In the genomic region with DNA sequence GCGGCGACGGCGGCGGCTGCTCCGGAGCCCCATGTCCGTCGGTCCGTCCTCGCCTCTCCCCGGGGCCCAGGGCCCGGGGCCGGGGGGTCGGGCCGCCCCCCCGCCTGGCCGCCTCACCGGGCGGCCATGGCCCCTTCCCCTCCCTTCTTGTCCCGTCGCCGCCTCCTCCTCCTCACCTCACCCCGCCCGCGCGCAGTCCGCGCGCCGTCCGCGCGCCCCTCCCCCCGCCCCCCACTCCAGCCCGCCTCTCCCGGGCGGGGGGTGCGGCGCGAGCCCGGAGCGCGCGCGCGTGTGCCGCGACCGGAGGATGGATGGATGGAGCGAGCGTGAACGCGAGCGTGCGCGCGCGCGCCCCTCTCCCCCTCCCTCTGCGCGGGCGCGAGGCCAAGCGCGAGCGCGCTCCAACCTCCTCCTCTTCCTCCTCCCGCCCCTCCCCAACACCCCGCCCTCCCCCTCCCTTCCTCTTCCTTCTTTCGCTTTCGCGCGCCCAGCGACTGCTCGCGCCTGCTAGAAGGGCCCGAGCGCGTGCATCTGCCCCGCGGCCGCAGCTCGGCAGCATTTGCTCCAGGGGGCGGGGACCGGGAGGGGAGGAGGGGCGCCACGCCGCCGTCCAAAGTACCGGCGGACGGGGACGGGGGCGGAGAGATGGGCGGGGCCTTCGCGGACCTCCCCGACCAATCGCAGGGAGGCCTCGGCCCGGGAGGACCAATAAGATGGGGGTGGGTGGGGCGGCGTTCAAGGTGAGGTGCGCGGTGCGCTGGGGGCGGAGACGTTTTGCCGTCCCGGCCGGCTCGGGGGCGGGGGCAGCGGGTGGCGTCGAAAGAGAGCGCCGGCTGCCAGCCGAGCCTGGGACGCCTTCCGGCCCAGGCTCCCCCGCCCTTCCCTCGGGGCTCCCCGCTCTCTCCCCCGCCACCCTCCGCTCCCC, we compare ENCODE assay signal across 8 cellular contexts. TPM values are rescaled to one million over a fixed set of nuclear protein-coding genes. Genes with fewer than 3 reads are reported as not detected.
DNase-seq lines count a peak whose midpoint lies in the region; ATAC-seq, FAIRE-seq and TF ChIP-seq lines count a peak whose summit lies in the region.

A gene with protein sequence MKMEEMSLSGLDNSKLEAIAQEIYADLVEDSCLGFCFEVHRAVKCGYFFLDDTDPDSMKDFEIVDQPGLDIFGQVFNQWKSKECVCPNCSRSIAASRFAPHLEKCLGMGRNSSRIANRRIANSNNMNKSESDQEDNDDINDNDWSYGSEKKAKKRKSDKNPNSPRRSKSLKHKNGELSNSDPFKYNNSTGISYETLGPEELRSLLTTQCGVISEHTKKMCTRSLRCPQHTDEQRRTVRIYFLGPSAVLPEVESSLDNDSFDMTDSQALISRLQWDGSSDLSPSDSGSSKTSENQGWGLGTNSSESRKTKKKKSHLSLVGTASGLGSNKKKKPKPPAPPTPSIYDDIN (minus strand): TSS at position 332 of the 925 bp plus-strand sequence. CDS start 1,814 bp downstream, outside the sequence.

- H3K36me3 ChIP-seq in adrenal gland (replicated peaks in 1 of 2) (peaks cover 0 to 25% of the 10 kb centered on the region in 2 donors), heart left ventricle (peaks cover 0 to 28% (median 24%) of the 10 kb centered on the region in 9 donors), upper lobe of left lung (peaks cover 7 to 28% (median 23%) of the 10 kb centered on the region in 4 donors)

- peaks cover 22 to 32% of the 10 kb centered on the region in 2 donors for H3K4me1 ChIP-seq in adrenal gland (replicated peaks in 1 of 2)
- H3K4me1 ChIP-seq in heart left ventricle: peaks cover 0 to 40% (median 17%) of the 10 kb centered on the region in 12 donors
- peaks cover 32 to 45% (median 37%) of the 10 kb centered on the region in 4 donors for H3K4me1 ChIP-seq in upper lobe of left lung

- ATAC-seq in HG02840 (IDR thresholded peaks at IDR 0.05; ENCODE audit: low FRiP score, unreplicated experiment): peak; percentile 66
- peak; percentile 91 to 96 (median 94) for ATAC-seq in heart left ventricle
- peak; percentile 96 to 97 for ATAC-seq in upper lobe of left lung (ENCODE audit: low FRiP score in 2 of 2)

- DNase-seq in GM12891 (ENCODE audit: insufficient read length, low spot score): peak; percentile 99
- peak; percentile 89 for DNase-seq in NCI-H146 treated with DMSO at 0.1 percent for 48 hours (lab: John Stamatoyannopoulos, UW; ENCODE audit: unreplicated experiment)
- DNase-seq in T-helper 1 cell: peak; percentile 100
- peak; percentile 99 to 100 (median 99) for DNase-seq in adrenal gland
- peak; percentile 99 to 100 (median 100) for DNase-seq in heart left ventricle
- peak; percentile 100 for DNase-seq in posterior vena cava (ENCODE audit: low spot score)
- peak; percentile 99 to 100 for DNase-seq in upper lobe of left lung

- H3K27me3 ChIP-seq in adrenal gland (no peaks in the 10 kb centered on the region), heart left ventricle (no peaks in the 10 kb centered on the region), upper lobe of left lung (no peaks in the 10 kb centered on the region)

- intact Hi-C loops in adrenal gland (cut with DNase I): loop anchor here in 1 of 2 donors (10.0 kb wide), 1 partner anchor 325 kb away; no protein-coding TSS in a partner anchor
- intact Hi-C loops in heart left ventricle (cut with DNase I): loop anchor here in 2 of 10 donors (1.0 kb wide), 2 partner anchors 18 to 19 kb away; a partner anchor contains a TSS
- intact Hi-C loops in posterior vena cava (cut with DNase I): no loop called here

- WGBS in adrenal gland, 4 donors: 0 to 1% (median 1%) methylated on average over 28 to 123 of the region's 126 CpGs; no CpG with 5 or more reads in 1 of the 4 donors
- WGBS in heart left ventricle, 4 donors: 0 to 1% (median 0%) methylated on average over 23 to 125 of the region's 126 CpGs
- 0 to 1% methylated on average over 7 to 28 of the region's 126 CpGs for WGBS in upper lobe of left lung, 2 donors

- TF ChIP-seq CTCF in adrenal gland (IDR thresholded peaks at IDR 0.05) (no peak), heart left ventricle (IDR thresholded peaks at IDR 0.05) (no peak), upper lobe of left lung (IDR thresholded peaks at IDR 0.05) (no peak)

- no peaks in the 10 kb centered on the region for H3K9me3 ChIP-seq in adrenal gland (replicated peaks in 1 of 3)
- H3K9me3 ChIP-seq in heart left ventricle: no peaks in the 10 kb centered on the region
- H3K9me3 ChIP-seq in upper lobe of left lung: no peaks in the 10 kb centered on the region

- H3K4me3 ChIP-seq in adrenal gland: peak within 1 kb of the TSS in 3 of 4 donors; percentile 65 to 90 (median 76)
- peak within 1 kb of the TSS; percentile 55 to 99 (median 91) for H3K4me3 ChIP-seq in heart left ventricle
- peak within 1 kb of the TSS; percentile 76 to 96 (median 86) for H3K4me3 ChIP-seq in upper lobe of left lung

- TF ChIP-seq POLR2A in GM12891 (IDR thresholded peaks at IDR 0.05; ENCODE audit: low read depth, low read length): no peak
- TF ChIP-seq POLR2A in adrenal gland (IDR thresholded peaks at IDR 0.05): peak in 1 of 2 donors; percentile 37
- peak in 1 of 2 donors; percentile 35 for TF ChIP-seq POLR2A in heart left ventricle (IDR thresholded peaks at IDR 0.05)
- peak in 1 of 4 donors; percentile 53 for TF ChIP-seq POLR2A in upper lobe of left lung (IDR thresholded peaks at IDR 0.05)

- peak; percentile 97 for FAIRE-seq in GM12891 (lab: Jason Lieb, UNC)

- H3K27ac ChIP-seq in adrenal gland: peak within 1 kb of the TSS; percentile 86 to 96 (median 89)
- H3K27ac ChIP-seq in heart left ventricle: peak within 1 kb of the TSS; percentile 96 to 100 (median 98)
- peak within 1 kb of the TSS; percentile 97 to 99 (median 98) for H3K27ac ChIP-seq in upper lobe of left lung

- TF ChIP-seq EP300 in upper lobe of left lung (IDR thresholded peaks at IDR 0.05): no peak

TF ChIP-seq in GM12891, 5 proteins besides CTCF, POLR2A, EP300 and RAD21:
- TF ChIP-seq TAF1 (IDR thresholded peaks at IDR 0.05; ENCODE audit: low read depth, low read length): peak; percentile 2; the same call in 1 of the 2 replicates
- TF ChIP-seq PAX5 (IDR thresholded peaks at IDR 0.05; ENCODE audit: insufficient read depth, low read length, severe bottlenecking): no peak

RNA-seq across cellular contexts. Expression of the gene that starts here (rescaled TPM):
- polyA plus RNA-seq in GM12891 (2012; ENCODE audit: low read depth, missing spikeins): 25.2 TPM
- 10 to 100 TPM; 21.3 to 61.4 (median 49.7) TPM for total RNA-seq in adrenal gland
- polyA plus RNA-seq in adrenal gland: 10 to 100 TPM; 19.6 to 81.4 (median 47.1) TPM
- total RNA-seq in heart left ventricle: 10 to 100 TPM; 24.1 to 51.9 (median 35.3) TPM
- 10 to 100 TPM; 24.3 to 54.4 TPM for polyA plus RNA-seq in heart left ventricle
- total RNA-seq in posterior vena cava: 10 to 100 TPM; 49.2 to 61.9 TPM
- total RNA-seq in upper lobe of left lung: 10 to 100 TPM; 41.4 to 79.0 (median 46.9) TPM

Comparison
In these comparisons a context has a peak if more than half of its experiments do, and no peak if none do; other contexts are left out.
1. Peak in every context shown above with its lines: DNase-seq, ATAC-seq, H3K4me3 ChIP-seq and H3K27ac ChIP-seq.